ENCODE assay signal across 17 cellular contexts in the genomic region with DNA sequence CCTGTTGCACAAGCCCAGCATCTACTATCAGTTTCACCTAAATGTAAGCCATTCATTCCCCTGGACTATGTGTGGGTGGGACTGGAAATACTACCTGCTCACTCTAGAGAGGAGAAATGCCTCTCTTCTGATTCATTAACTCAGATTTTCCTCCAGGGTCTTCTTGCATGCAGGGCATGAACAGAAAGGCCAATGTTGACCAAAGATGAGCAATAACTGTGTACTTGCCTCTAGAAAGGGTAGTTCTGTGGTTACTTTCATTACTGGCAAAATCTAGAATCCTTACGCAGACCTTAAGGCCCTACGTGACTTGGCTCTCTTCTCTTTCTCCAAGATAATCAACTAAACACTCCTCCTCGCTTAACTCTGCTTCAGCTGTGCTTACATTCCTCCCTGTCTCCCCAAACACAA.
A peak's percentile ranks its signal among the peaks of the same experiment; 100 is the strongest.
DNase-seq lines count a peak whose midpoint lies in the region; ATAC-seq, FAIRE-seq and TF ChIP-seq lines count a peak whose summit lies in the region.
"Had no signal": no experiment of that assay in that cellular context is flagged by ENCODE, and none has a peak within 500 bp of the region (broad histone marks: within the 10 kb centered on the region; RNA-seq: fewer than 3 reads in every experiment).

No MANE protein-coding gene starts in this region.

- 33% methylated on average over 3 of the region's 3 CpGs for WGBS in GM12878 (ENCODE audit: insufficient coverage, insufficient replicate concordance, low lambda C conversion rate, missing lambda C conversion rate)

- CTCF ChIA-PET in GM12878 (lab: Yijun Ruan, JAX) = interaction anchor here (1.7 to 1.9 kb wide), 3 partner anchors 9 to 74 kb away, joined by 4 to 8 read pairs (median 6); no protein-coding TSS in a partner anchor

- H3K4me1 ChIP-seq in GM12878 (ENCODE audit: control insufficient read depth, insufficient read depth, low read length) = no peaks in the 10 kb centered on the region

- no peak for TF ChIP-seq POLR2A in GM12878 (IDR thresholded peaks at IDR 0.05; ENCODE audit: low read depth, low read length)
- TF ChIP-seq POLR2A in GM12891 (IDR thresholded peaks at IDR 0.05; ENCODE audit: low read depth, low read length) = no peak

- no peak overlapping the region for H3K27ac ChIP-seq in GM12878 (ENCODE audit: control insufficient read depth, insufficient read depth)
- H3K27ac ChIP-seq: gastroesophageal sphincter, testis had no signal

- no peaks in the 10 kb centered on the region for H4K20me1 ChIP-seq in GM12878 (ENCODE audit: control insufficient read depth, insufficient read depth)

- FAIRE-seq in GM12878 (lab: Jason Lieb, UNC) (no peak), GM12891 (lab: Jason Lieb, UNC) (no peak)

- no peaks in the 10 kb centered on the region for H3K27me3 Mint-ChIP-seq in nephron progenitor cell (ENCODE audit: low read depth, poor library complexity)
- H3K27me3 Mint-ChIP-seq in activated T-cell treated with anti-CD3 and anti-CD28 coated beads, Interleukin-2, amount 50 U/mL, for 4 hours (ENCODE audit: low read depth) = peaks cover 5% of the 10 kb centered on the region

- no peak for TF ChIP-seq EP300 in GM12878 (IDR thresholded peaks at IDR 0.05; ENCODE audit: borderline replicate concordance in 1 of 2, control insufficient read depth in 1 of 2, low read depth in 2 of 2, low read length in 2 of 2)

- peak overlapping the region; percentile 85 for H3K27ac Mint-ChIP-seq in nephron progenitor cell
- H3K27ac Mint-ChIP-seq: activated naive CD8-positive, alpha-beta T cell; CD14-positive monocyte; natural killer cell treated with Interleukin-12 subunit alpha and Interleukin-12 subunit beta and Interleukin-15 and Interleukin-18, amount 100 ng/mL, for 72 hours had no signal

- H3K9ac ChIP-seq in GM12878 (ENCODE audit: control insufficient read depth, insufficient read depth, low read length) = no peak overlapping the region

- H3K9me3 ChIP-seq in GM12878 (replicated peaks; ENCODE audit: control insufficient read depth, insufficient read depth, low read length) = no peaks in the 10 kb centered on the region
- H3K9me3 ChIP-seq: gastroesophageal sphincter, HAP-1, testis had no signal

- H3K9me3 Mint-ChIP-seq in nephron progenitor cell = no peaks in the 10 kb centered on the region
- H3K9me3 Mint-ChIP-seq in activated T-cell treated with anti-CD3 and anti-CD28 coated beads, Interleukin-2, amount 50 U/mL, for 4 hours = no peaks in the 10 kb centered on the region
- H3K9me3 Mint-ChIP-seq: natural killer cell treated with Interleukin-12 subunit alpha and Interleukin-12 subunit beta and Interleukin-15 and Interleukin-18, amount 100 ng/mL, for 72 hours had no signal

- no peaks in the 10 kb centered on the region for H3K36me3 ChIP-seq in GM12878 (ENCODE audit: control insufficient read depth in 2 of 2, insufficient read depth in 2 of 2, low read length in 1 of 2)
- H3K36me3 ChIP-seq: HAP-1 had no signal

- no TSS peak for BruUV-seq in GM12878 (replicated peaks; lab: Mats Ljungman, UMichigan)

- peaks cover 56% of the 10 kb centered on the region for H3K4me1 Mint-ChIP-seq in nephron progenitor cell
- H3K4me1 Mint-ChIP-seq in activated T-cell treated with anti-CD3 and anti-CD28 coated beads, Interleukin-2, amount 50 U/mL, for 4 hours (ENCODE audit: low read depth) = no peaks in the 10 kb centered on the region
- H3K4me1 Mint-ChIP-seq: CD14-positive monocyte had no signal

- TF ChIP-seq RAD21 in GM12878 (IDR thresholded peaks at IDR 0.05; ENCODE audit: insufficient read depth, low read depth, low read length) = no peak

- no peaks in the 10 kb centered on the region for H3K79me2 ChIP-seq in GM12878 (ENCODE audit: control insufficient read depth, insufficient read depth, low read length)

- H3K4me3 ChIP-seq in GM12878 = no peak overlapping the region
- H3K4me3 ChIP-seq: gastroesophageal sphincter, HAP-1, testis had no signal

- H3K27me3 ChIP-seq in GM12878 (replicated peaks in 1 of 2; ENCODE audit: control insufficient read depth in 2 of 2, insufficient read depth in 2 of 2, low read length in 1 of 2) = no peaks in the 10 kb centered on the region; a peak in 1 of 4 replicates
- H3K27me3 ChIP-seq: gastroesophageal sphincter, testis had no signal

- POLR2A ChIA-PET in GM12878 (lab: Charles Lee) = interaction anchor here (0.5 kb wide), 1 partner anchor 821 kb away, joined by 4 read pairs; no protein-coding TSS in a partner anchor

- SMC1A ChIA-PET in GM12878 (lab: Charles Lee; ENCODE audit: uncharacterized antibody, unreplicated experiment) = interaction anchor here (0.7 to 2.5 kb wide), 7 partner anchors 12 to 271 kb away, joined by 3 to 9 read pairs (median 3); a partner anchor contains a TSS

- no peak overlapping the region for H3K4me3 Mint-ChIP-seq in nephron progenitor cell
- no peak overlapping the region for H3K4me3 Mint-ChIP-seq in activated T-cell treated with anti-CD3 and anti-CD28 coated beads, Interleukin-2, amount 50 U/mL, for 4 hours
- H3K4me3 Mint-ChIP-seq: activated naive CD8-positive, alpha-beta T cell; CD14-positive monocyte; natural killer cell treated with Interleukin-12 subunit alpha and Interleukin-12 subunit beta and Interleukin-15 and Interleukin-18, amount 100 ng/mL, for 72 hours had no signal

- H2AFZ ChIP-seq in GM12878 (ENCODE audit: control insufficient read depth, low read depth, low read length) = no peak overlapping the region

- TF ChIP-seq CTCF in GM12878 (IDR thresholded peaks at IDR 0.05 in 2 of 3, conservative IDR thresholded peaks at IDR 0.05 in 1 of 3; ENCODE audit: control insufficient read depth in 2 of 3, extremely low read depth in 1 of 3, insufficient read depth in 1 of 3, low read depth in 3 of 3, low read length in 3 of 3) (no peak), nephron progenitor cell (IDR thresholded peaks at IDR 0.05) (no peak)

- DNase-seq in GM12878 (ENCODE audit: low read depth, low spot score) (no peak), nephron progenitor cell (no peak), GM12891 (ENCODE audit: insufficient read length, low spot score) (no peak)
- DNase-seq in activated CD8-positive, alpha-beta memory T cell treated with anti-CD3 and anti-CD28 coated beads, Interleukin-2, amount 50 U/mL, for 48 hours = no peak
- DNase-seq in activated T-cell treated with anti-CD3 and anti-CD28 coated beads, Interleukin-2, amount 50 U/mL, for 4 hours = no peak
- DNase-seq: left cardiac atrium, NCI-H2107, T-helper 9 cell, testis had no signal

- ATAC-seq in GM18870 (IDR thresholded peaks at IDR 0.05; ENCODE audit: unreplicated experiment) (peak; percentile 69), HG03432 (IDR thresholded peaks at IDR 0.05; ENCODE audit: unreplicated experiment) (peak; percentile 61), GM12878 (peak; percentile 55), GM21526 (IDR thresholded peaks at IDR 0.05; ENCODE audit: low FRiP score, unreplicated experiment) (no peak)
- no peak for ATAC-seq in activated T-cell treated with anti-CD3 and anti-CD28 coated beads, Interleukin-2, amount 50 U/mL, for 4 hours
- ATAC-seq: gastroesophageal sphincter; natural killer cell treated with Interleukin-12 subunit alpha and Interleukin-12 subunit beta and Interleukin-15 and Interleukin-18, amount 100 ng/mL, for 72 hours had no signal

- RAD21 ChIA-PET in GM12878 (lab: Charles Lee; ENCODE audit: unreplicated experiment) = interaction anchor here (0.5 to 1.2 kb wide), 2 partner anchors 48 to 924 kb away, joined by 3 to 4 read pairs; no protein-coding TSS in a partner anchor

- in situ Hi-C loops in GM12878 (cut with MboI) = no loop called here

- intact Hi-C loops in GM12878 (cut with micrococcal nuclease; ENCODE audit: unreplicated experiment) = no loop called here

- peaks cover 1% of the 10 kb centered on the region for H3K36me3 Mint-ChIP-seq in nephron progenitor cell (ENCODE audit: low read depth)
- no peaks in the 10 kb centered on the region for H3K36me3 Mint-ChIP-seq in activated T-cell treated with anti-CD3 and anti-CD28 coated beads, Interleukin-2, amount 50 U/mL, for 4 hours (ENCODE audit: insufficient read depth)
- H3K36me3 Mint-ChIP-seq: activated naive CD8-positive, alpha-beta T cell; CD14-positive monocyte; natural killer cell treated with Interleukin-12 subunit alpha and Interleukin-12 subunit beta and Interleukin-15 and Interleukin-18, amount 100 ng/mL, for 72 hours had no signal

- no peak overlapping the region for H3K4me2 ChIP-seq in GM12878 (ENCODE audit: control insufficient read depth, insufficient read depth)

TF ChIP-seq in GM12878, 131 proteins besides CTCF, POLR2A, EP300 and RAD21 (continues in another document):
- TF ChIP-seq JUNB (IDR thresholded peaks at IDR 0.05) = 0 out of 2 replicates have a peak, but pooled peaks have one; percentile 9
- TF ChIP-seq LARP7 (IDR thresholded peaks at IDR 0.05) = no peak
- TF ChIP-seq RUNX3 (IDR thresholded peaks at IDR 0.05; ENCODE audit: low read length) = 0 out of 2 replicates have a peak, but pooled peaks have one; percentile 20
- TF ChIP-seq WRNIP1 (IDR thresholded peaks at IDR 0.05; ENCODE audit: borderline replicate concordance, low read depth, low read length) = no peak

TF ChIP-seq in GM12891, 5 proteins besides CTCF, POLR2A, EP300 and RAD21:
- TF ChIP-seq POU2F2 (IDR thresholded peaks at IDR 0.05; ENCODE audit: low read depth, low read length) = no peak
- TF ChIP-seq SPI1 (IDR thresholded peaks at IDR 0.05; ENCODE audit: low read depth, low read length) = no peak
- TF ChIP-seq TAF1 (IDR thresholded peaks at IDR 0.05; ENCODE audit: low read depth, low read length) = no peak
- TF ChIP-seq POLR2AphosphoS5 (IDR thresholded peaks at IDR 0.05; ENCODE audit: low read depth, low read length) = no peak
- TF ChIP-seq PAX5 (IDR thresholded peaks at IDR 0.05; ENCODE audit: insufficient read depth, low read length, severe bottlenecking) = no peak

Comparison
In these comparisons a context has a peak if more than half of its experiments do, and no peak if none do; other contexts are left out.
1. ATAC-seq: peak in GM18870 (single experiment), HG03432 (single experiment) and GM12878 (single experiment); none in GM21526 (single experiment) and activated T-cell treated with anti-CD3 and anti-CD28 coated beads, Interleukin-2, amount 50 U/mL, for 4 hours (0 of 2).